9 cellular contexts compared by ENCODE assay signal in the genomic region with DNA sequence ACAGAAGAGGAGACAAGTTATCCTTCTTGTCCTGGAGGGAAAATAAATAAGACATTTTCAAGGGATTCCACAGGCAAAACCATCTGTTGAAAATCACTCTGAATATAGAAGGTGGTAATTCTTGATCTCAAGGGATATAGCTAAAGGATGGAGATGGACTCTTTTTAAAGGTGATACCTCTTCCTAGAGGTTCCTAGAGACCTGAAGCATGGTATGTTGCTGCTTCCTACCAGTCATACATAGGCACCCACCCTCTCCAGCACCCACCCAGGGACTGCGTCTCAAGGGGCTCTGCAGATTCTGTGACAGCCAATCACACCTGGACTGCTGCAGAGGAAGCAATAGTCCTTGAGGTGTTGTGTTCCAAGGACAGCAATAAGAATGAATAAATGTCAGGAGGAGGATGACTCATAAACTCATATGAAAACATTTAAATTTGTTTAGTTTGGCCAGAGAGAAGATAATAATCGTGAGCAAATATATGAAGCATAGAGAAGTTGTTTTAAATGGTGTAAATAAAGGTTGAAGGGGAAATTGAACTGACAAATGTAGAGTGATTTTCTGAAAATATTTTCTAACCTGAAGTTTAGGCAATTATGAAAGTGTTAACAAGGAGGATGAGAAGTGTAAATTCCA.
DNase-seq lines count a peak whose midpoint lies in the region; ATAC-seq and TF ChIP-seq lines count a peak whose summit lies in the region.
"Had no signal": no experiment of that assay in that cellular context is flagged by ENCODE, and none has a peak within 500 bp of the region (broad histone marks: within the 10 kb centered on the region; RNA-seq: fewer than 3 reads in every experiment).

No MANE protein-coding gene starts in this region.

- H3K27me3 ChIP-seq in brain microvascular endothelial cell (replicated peaks): no peaks in the 10 kb centered on the region
- H3K27me3 ChIP-seq in mesenchymal stem cell (ENCODE audit: control insufficient read depth in 1 of 2, insufficient read depth in 1 of 2, low read length in 2 of 2): no peaks in the 10 kb centered on the region

- H2BK12ac ChIP-seq in mesenchymal stem cell (ENCODE audit: low read length in 2 of 2): peak overlapping the region in 1 of 2 experiments; percentile 54

- in situ Hi-C loops in brain microvascular endothelial cell (cut with HindIII; ENCODE audit: low pct_ligation_motif_present, low sequenced_read_pairs) (no loop called here), KBM-7 (cut with MboI; ENCODE audit: low pct_unique_long_range_greater_than_20kb, low sequenced_read_pairs) (loop anchor here (25.0 kb wide), 1 partner anchor 923 kb away; no protein-coding TSS in a partner anchor)

- no peak overlapping the region for H3K4ac ChIP-seq in mesenchymal stem cell (ENCODE audit: low read depth in 1 of 2, low read length in 2 of 2)

- H2AFZ ChIP-seq in mesenchymal stem cell (ENCODE audit: low read depth, low read length): no peak overlapping the region

- H3K4me3 ChIP-seq in brain microvascular endothelial cell (ENCODE audit: low read depth, low read length) (no peak overlapping the region), mesenchymal stem cell (ENCODE audit: insufficient read depth in 1 of 2, low read depth in 1 of 2, low read length in 2 of 2) (no peak overlapping the region)

- H2AK5ac ChIP-seq in mesenchymal stem cell (ENCODE audit: low read length, severe bottlenecking): peak overlapping the region; percentile 36

- H2BK5ac ChIP-seq in mesenchymal stem cell (ENCODE audit: low read depth, low read length, poor library complexity, severe bottlenecking): no peak overlapping the region

- no peak overlapping the region for H4K8ac ChIP-seq in mesenchymal stem cell (ENCODE audit: low read length)

- H3K36me3 ChIP-seq in brain microvascular endothelial cell (replicated peaks) (no peaks in the 10 kb centered on the region), mesenchymal stem cell (ENCODE audit: control insufficient read depth in 1 of 2, insufficient read depth in 2 of 2, low read depth in 1 of 2, low read length in 2 of 2) (no peaks in the 10 kb centered on the region)

- no peak overlapping the region for H2BK120ac ChIP-seq in mesenchymal stem cell (ENCODE audit: low read depth, low read length)

- peak overlapping the region; percentile 85 for H3K9ac ChIP-seq in mesenchymal stem cell (ENCODE audit: low read length)

- TF ChIP-seq CTCF in brain microvascular endothelial cell (IDR thresholded peaks at IDR 0.05; ENCODE audit: low read depth, low read length, missing control alignments): no peak

- no peak overlapping the region for H3K14ac ChIP-seq in mesenchymal stem cell (ENCODE audit: low read length in 2 of 2)

- H3K4me2 ChIP-seq in mesenchymal stem cell (ENCODE audit: low read length, poor library complexity, severe bottlenecking): no peak overlapping the region

- H3K79me1 ChIP-seq in mesenchymal stem cell (replicated peaks; ENCODE audit: low read length, poor library complexity, severe bottlenecking): no peaks in the 10 kb centered on the region

- WGBS in mesenchymal stem cell: 59% methylated on average over 2 of the region's 2 CpGs

- no peak overlapping the region for H3K23ac ChIP-seq in mesenchymal stem cell (ENCODE audit: low read length in 2 of 2)

- H3K4me1 ChIP-seq in mesenchymal stem cell (ENCODE audit: control insufficient read depth, insufficient read depth, low read depth, low read length): peaks cover 2% of the 10 kb centered on the region

- H3K9me3 ChIP-seq in mesenchymal stem cell (ENCODE audit: control insufficient read depth, low read length): peaks cover 4% of the 10 kb centered on the region

- H3K18ac ChIP-seq in mesenchymal stem cell (ENCODE audit: low read depth in 1 of 2, low read length in 2 of 2): no peak overlapping the region

- H4K91ac ChIP-seq in mesenchymal stem cell (ENCODE audit: low read length): peak overlapping the region; percentile 75

- H3K27ac ChIP-seq in brain microvascular endothelial cell (peak overlapping the region; percentile 5), mesenchymal stem cell (ENCODE audit: low read length, poor library complexity, severe bottlenecking) (no peak overlapping the region)
- H3K27ac ChIP-seq: epithelial cell of prostate had no signal

- no peak overlapping the region for H2BK15ac ChIP-seq in mesenchymal stem cell (ENCODE audit: low read depth, poor library complexity, severe bottlenecking)

- DNase-seq in Daoy (ENCODE audit: low read depth): peak; percentile 36
- DNase-seq in M059J (ENCODE audit: low read depth): peak; percentile 55
- DNase-seq in brain microvascular endothelial cell: no peak
- DNase-seq in mesenchymal stem cell: no peak
- DNase-seq in NCI-H1417 treated with DMSO at 0.1 percent for 48 hours (lab: John Stamatoyannopoulos, UW): no peak
- no peak for DNase-seq in effector CD8-positive, alpha-beta T cell (lab: John Stamatoyannopoulos, UW)
- no peak for DNase-seq in KBM-7

- ATAC-seq in HG02870 (IDR thresholded peaks at IDR 0.05; ENCODE audit: unreplicated experiment): no peak

Comparison
In these comparisons a context has a peak if more than half of its experiments do, and no peak if none do; other contexts are left out.
1. DNase-seq: peak in Daoy (single experiment) and M059J (single experiment); none in brain microvascular endothelial cell (single experiment), mesenchymal stem cell (single experiment), NCI-H1417 treated with DMSO at 0.1 percent for 48 hours (single experiment), effector CD8-positive, alpha-beta T cell (single experiment) and KBM-7 (single experiment).